20 cellular contexts compared by ENCODE assay signal in genomic region chr2:124213977-124214587, GRCh38.
"Had no signal": no experiment of that assay in that cellular context is flagged by ENCODE, and none has a peak within 500 bp of the region (broad histone marks: within the 10 kb centered on the region; RNA-seq: fewer than 3 reads in every experiment).

No MANE protein-coding gene starts in this region.

- H3K4me1 ChIP-seq: esophagus squamous epithelium, gastroesophageal sphincter, parathyroid adenoma, prostate gland, spleen, tibial artery, upper lobe of left lung, vagina had no signal

- DNase-seq: effector memory CD4-positive, alpha-beta T cell; esophagus squamous epithelium; foreskin fibroblast; mesendoderm; naive B cell; spleen; stimulated activated CD4-positive, alpha-beta T cell treated with anti-CD3 and anti-CD28 coated beads, Interleukin-15, amount 100 ng/mL, for 24 hours; stimulated activated CD4-positive, alpha-beta T cell treated with anti-CD3 and anti-CD28 coated beads, Interleukin-1b, Interleukin-23, amount 100 ng/mL, for 48 hours; stimulated activated CD4-positive, alpha-beta T cell treated with anti-CD3 and anti-CD28 coated beads, Interleukin-4, amount 100 ng/mL, for 24 hours; tibial artery; upper lobe of left lung had no signal

- H3K36me3 Mint-ChIP-seq: naive B cell; stimulated activated memory B cell treated with anti-CD40 and anti-IgM and Interleukin-4, amounts not matched to agents 10 μg/mL and 1 μg/mL and 100 μg/mL, for 72 hours had no signal

- ATAC-seq: gastroesophageal sphincter; sciatic nerve; stimulated activated memory B cell treated with anti-CD40 and anti-IgM and Interleukin-4, amounts not matched to agents 10 μg/mL and 1 μg/mL and 100 μg/mL, for 72 hours had no signal

- H3K9me3 Mint-ChIP-seq: nephron had no signal

- H3K36me3 ChIP-seq: esophagus squamous epithelium, gastroesophageal sphincter, prostate gland, spleen, tibial artery, upper lobe of left lung, vagina had no signal

- H3K27ac Mint-ChIP-seq: naive B cell; nephron; stimulated activated memory B cell treated with anti-CD40 and anti-IgM and Interleukin-4, amounts not matched to agents 10 μg/mL and 1 μg/mL and 100 μg/mL, for 72 hours; stimulated activated naive CD8-positive, alpha-beta T cell treated with anti-CD3 and anti-CD28 coated beads, Interleukin-15, Interleukin-2, amounts not matched to agents 100 ng/mL and 50 ng/mL, for 24 hours had no signal

- H3K9ac ChIP-seq: parathyroid adenoma had no signal

- H3K27me3 Mint-ChIP-seq: naive B cell; stimulated activated memory B cell treated with anti-CD40 and anti-IgM and Interleukin-4, amounts not matched to agents 10 μg/mL and 1 μg/mL and 100 μg/mL, for 72 hours; stimulated activated naive CD8-positive, alpha-beta T cell treated with anti-CD3 and anti-CD28 coated beads, Interleukin-15, Interleukin-2, amounts not matched to agents 100 ng/mL and 50 ng/mL, for 24 hours had no signal

- H3K4me3 Mint-ChIP-seq: naive B cell; nephron; stimulated activated memory B cell treated with anti-CD40 and anti-IgM and Interleukin-4, amounts not matched to agents 10 μg/mL and 1 μg/mL and 100 μg/mL, for 72 hours; stimulated activated naive CD8-positive, alpha-beta T cell treated with anti-CD3 and anti-CD28 coated beads, Interleukin-15, Interleukin-2, amounts not matched to agents 100 ng/mL and 50 ng/mL, for 24 hours had no signal

- H3K27me3 ChIP-seq: esophagus squamous epithelium, gastroesophageal sphincter, hepatocyte, spleen, tibial artery, upper lobe of left lung, vagina had no signal

- H3K27ac ChIP-seq: esophagus squamous epithelium, gastroesophageal sphincter, hepatocyte, parathyroid adenoma, prostate gland, spleen, tibial artery, upper lobe of left lung, vagina had no signal

- H3K4me3 ChIP-seq: esophagus squamous epithelium, gastroesophageal sphincter, hepatocyte, prostate gland, spleen, tibial artery, upper lobe of left lung, vagina had no signal

- H3K9me3 ChIP-seq: esophagus squamous epithelium, gastroesophageal sphincter, prostate gland, tibial artery, upper lobe of left lung, vagina had no signal

- H3K4me1 Mint-ChIP-seq: naive B cell; nephron; stimulated activated memory B cell treated with anti-CD40 and anti-IgM and Interleukin-4, amounts not matched to agents 10 μg/mL and 1 μg/mL and 100 μg/mL, for 72 hours had no signal
